ENCODE assay signal across 20 cellular contexts in genomic region chr11:94825111-94825880, GRCh38.
"Had no signal": no experiment of that assay in that cellular context is flagged by ENCODE, and none has a peak within 500 bp of the region (broad histone marks: within the 10 kb centered on the region; RNA-seq: fewer than 3 reads in every experiment).

No MANE protein-coding gene starts in this region.

- ATAC-seq: activated CD8-positive, alpha-beta T cell treated with anti-CD3 and anti-CD28 coated beads, Interleukin-2, amount 10 ng/mL, durations not matched to agents 7 days and 5 days; activated naive CD4-positive, alpha-beta T cell treated with anti-CD3 and anti-CD28 coated beads, Interleukin-2, amount 50 U/mL, for 72 hours; esophagus mucosa; heart right ventricle; left lobe of liver; naive thymus-derived CD4-positive, alpha-beta T cell; T-helper 17 cell had no signal

- H3K27ac Mint-ChIP-seq: activated CD8-positive, alpha-beta T cell treated with anti-CD3 and anti-CD28 coated beads, Interleukin-2, amount 10 ng/mL, durations not matched to agents 7 days and 5 days; activated naive CD4-positive, alpha-beta T cell treated with anti-CD3 and anti-CD28 coated beads, Interleukin-2, amount 50 U/mL, for 72 hours; activated T-helper 1 cell treated with anti-CD3 and anti-CD28 coated beads, Interleukin-12 subunit alpha, Interleukin-12 subunit beta, Interleukin-2, Interleukin-4 antibody, amounts not matched to agents 30 ng/mL and 10 ng/mL and 1 ng/mL, durations not matched to agents 14 hours and 24 hours and 36 hours; naive thymus-derived CD4-positive, alpha-beta T cell; T-helper 17 cell had no signal

- H3K4me1 ChIP-seq: prostate gland had no signal

- H3K4me1 Mint-ChIP-seq: naive thymus-derived CD4-positive, alpha-beta T cell; T-helper 17 cell had no signal

- H3K9me3 Mint-ChIP-seq: activated naive CD4-positive, alpha-beta T cell treated with anti-CD3 and anti-CD28 coated beads, Interleukin-2, amount 50 U/mL, for 72 hours; activated T-helper 1 cell treated with anti-CD3 and anti-CD28 coated beads, Interleukin-12 subunit alpha, Interleukin-12 subunit beta, Interleukin-2, Interleukin-4 antibody, amounts not matched to agents 30 ng/mL and 10 ng/mL and 1 ng/mL, durations not matched to agents 14 hours and 24 hours and 36 hours; naive thymus-derived CD4-positive, alpha-beta T cell had no signal

- H3K4me3 ChIP-seq: heart right ventricle, lung, prostate gland, upper lobe of left lung had no signal

- H3K36me3 Mint-ChIP-seq: activated naive CD4-positive, alpha-beta T cell treated with anti-CD3 and anti-CD28 coated beads, Interleukin-2, amount 50 U/mL, for 72 hours; naive thymus-derived CD4-positive, alpha-beta T cell had no signal

- H3K4me3 Mint-ChIP-seq: activated CD8-positive, alpha-beta T cell treated with anti-CD3 and anti-CD28 coated beads, Interleukin-2, amount 10 ng/mL, durations not matched to agents 7 days and 5 days; activated T-helper 1 cell treated with anti-CD3 and anti-CD28 coated beads, Interleukin-12 subunit alpha, Interleukin-12 subunit beta, Interleukin-2, Interleukin-4 antibody, amounts not matched to agents 30 ng/mL and 10 ng/mL and 1 ng/mL, durations not matched to agents 14 hours and 24 hours and 36 hours; naive thymus-derived CD4-positive, alpha-beta T cell; T-helper 17 cell had no signal

- DNase-seq: activated CD4-positive, alpha-beta T cell treated with anti-CD3 and anti-CD28 coated beads, Interleukin-2, amount 50 U/mL, for 1 hour; activated CD8-positive, alpha-beta T cell treated with anti-CD3 and anti-CD28 coated beads, Interleukin-2, amount 10 ng/mL, durations not matched to agents 7 days and 5 days; aorta; brain microvascular endothelial cell; central memory CD4-positive, alpha-beta T cell; dermis blood vessel endothelial cell; effector CD8-positive, alpha-beta T cell; heart right ventricle; naive thymus-derived CD4-positive, alpha-beta T cell; stimulated activated CD4-positive, alpha-beta T cell treated with anti-CD3 and anti-CD28 coated beads, Interleukin-4, amount 100 ng/mL, for 24 hours; stimulated activated naive CD4-positive, alpha-beta T cell treated with Interleukin-2 at 50 U/mL for 16 hours; SW 1271; T-helper 17 cell; upper lobe of left lung had no signal

- H3K27ac ChIP-seq: brain microvascular endothelial cell, heart right ventricle, prostate gland had no signal

- H3K27me3 ChIP-seq: brain microvascular endothelial cell, heart right ventricle, upper lobe of left lung had no signal

- H3K9me3 ChIP-seq: prostate gland, upper lobe of left lung had no signal
